ENCODE assay signal across 8 cellular contexts in the genomic region with DNA sequence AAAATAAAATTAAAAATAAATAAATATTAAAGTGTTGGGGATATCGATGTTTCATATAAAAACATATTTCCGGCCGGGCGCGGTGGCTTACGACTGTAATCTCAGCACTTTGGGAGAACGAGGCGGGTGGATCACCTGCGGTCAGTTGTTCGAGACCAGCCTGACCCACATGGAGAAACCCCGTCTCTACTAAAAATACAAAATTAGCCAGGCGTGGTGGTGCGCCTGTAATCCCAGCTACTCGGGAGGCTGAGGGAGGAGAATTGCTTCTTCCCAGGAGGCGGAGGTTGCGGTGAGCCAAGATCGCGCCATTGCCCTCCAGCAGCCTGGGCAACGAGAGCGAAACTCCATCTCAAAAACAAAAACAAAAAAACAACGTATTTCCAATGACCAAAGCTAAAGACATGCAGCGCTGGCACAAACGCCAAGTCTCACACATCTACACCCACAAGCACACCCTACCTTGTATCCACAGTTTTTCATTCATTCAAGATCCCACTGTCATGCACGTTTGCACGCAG. TPM values are rescaled to one million over a fixed set of nuclear protein-coding genes. Genes with fewer than 3 reads are reported as not detected.
DNase-seq lines count a peak whose midpoint lies in the region; ATAC-seq lines count a peak whose summit lies in the region.

No MANE protein-coding gene starts in this region.

- peaks cover 23% of the 10 kb centered on the region for H3K4me1 ChIP-seq in stomach smooth muscle (ENCODE audit: control insufficient read depth, insufficient read depth, low read length)

- peaks cover 3% of the 10 kb centered on the region in 2 donors for H3K9me3 ChIP-seq in stomach smooth muscle (ENCODE audit: control insufficient read depth in 2 of 2, low read length in 2 of 2)

- peak overlapping the region; percentile 97 for H3K4me3 Mint-ChIP-seq in activated naive CD8-positive, alpha-beta T cell treated with anti-CD3 and anti-CD28 coated beads, Interleukin-2, amount 50 U/mL, for 24 hours
- H3K4me3 Mint-ChIP-seq in immature natural killer cell, result peak overlapping the region; percentile 91 to 99 (median 97)

- DNase-seq in NCI-H1092 treated with DMSO at 0.1 percent for 48 hours (lab: John Stamatoyannopoulos, UW), result peak; percentile 44
- DNase-seq in NCI-H1092 (lab: John Stamatoyannopoulos, UW), result no peak
- DNase-seq in activated naive CD8-positive, alpha-beta T cell treated with anti-CD3 and anti-CD28 coated beads, Interleukin-2, amount 50 U/mL, for 24 hours, result no peak
- DNase-seq in immature natural killer cell, result no peak
- DNase-seq in DMS153 treated with DMSO at 0.1 percent for 48 hours (lab: John Stamatoyannopoulos, UW; ENCODE audit: unreplicated experiment), result no peak
- no peak for DNase-seq in NCI-H748 (lab: John Stamatoyannopoulos, UW; ENCODE audit: unreplicated experiment)
- DNase-seq in UCSD-AML1 (lab: John Stamatoyannopoulos, UW; ENCODE audit: unreplicated experiment), result no peak

- H3K36me3 ChIP-seq in stomach smooth muscle (ENCODE audit: control insufficient read depth in 2 of 2, insufficient read depth in 2 of 2, low read length in 2 of 2), result peaks cover 15 to 18% of the 10 kb centered on the region in 2 donors

- H3K36me3 Mint-ChIP-seq in activated naive CD8-positive, alpha-beta T cell treated with anti-CD3 and anti-CD28 coated beads, Interleukin-2, amount 50 U/mL, for 24 hours (ENCODE audit: low read depth), result peaks cover 36% of the 10 kb centered on the region
- peaks cover 16 to 20% (median 20%) of the 10 kb centered on the region in 3 donors for H3K36me3 Mint-ChIP-seq in immature natural killer cell

- H3K4me1 Mint-ChIP-seq in activated naive CD8-positive, alpha-beta T cell treated with anti-CD3 and anti-CD28 coated beads, Interleukin-2, amount 50 U/mL, for 24 hours, result peaks cover 31% of the 10 kb centered on the region
- peaks cover 44 to 52% of the 10 kb centered on the region in 2 donors for H3K4me1 Mint-ChIP-seq in immature natural killer cell

- peak overlapping the region; percentile 82 to 99 for H3K4me3 ChIP-seq in stomach smooth muscle (ENCODE audit: low read length in 2 of 2)

- H3K27ac Mint-ChIP-seq in activated naive CD8-positive, alpha-beta T cell treated with anti-CD3 and anti-CD28 coated beads, Interleukin-2, amount 50 U/mL, for 24 hours, result peak overlapping the region; percentile 94
- H3K27ac Mint-ChIP-seq in immature natural killer cell, result peak overlapping the region; percentile 97 to 99 (median 98)

- peak overlapping the region; percentile 92 for H3K27ac ChIP-seq in stomach smooth muscle (ENCODE audit: low read length)

- H3K27me3 ChIP-seq in stomach smooth muscle (ENCODE audit: control insufficient read depth in 1 of 2, insufficient read depth in 2 of 2, low read length in 2 of 2), result no peaks in the 10 kb centered on the region

- no peak for ATAC-seq in activated naive CD8-positive, alpha-beta T cell treated with anti-CD3 and anti-CD28 coated beads, Interleukin-2, amount 50 U/mL, for 24 hours

- no peaks in the 10 kb centered on the region for H3K27me3 Mint-ChIP-seq in activated naive CD8-positive, alpha-beta T cell treated with anti-CD3 and anti-CD28 coated beads, Interleukin-2, amount 50 U/mL, for 24 hours
- peaks cover 8 to 26% (median 25%) of the 10 kb centered on the region in 3 donors for H3K27me3 Mint-ChIP-seq in immature natural killer cell (ENCODE audit: low read depth in 3 of 3)

- peaks cover 20% of the 10 kb centered on the region for H3K9me3 Mint-ChIP-seq in activated naive CD8-positive, alpha-beta T cell treated with anti-CD3 and anti-CD28 coated beads, Interleukin-2, amount 50 U/mL, for 24 hours
- H3K9me3 Mint-ChIP-seq in immature natural killer cell, result peaks cover 5 to 11% (median 8%) of the 10 kb centered on the region in 6 donors

- H3K9ac ChIP-seq in stomach smooth muscle (ENCODE audit: low read length in 2 of 2), result peak overlapping the region; percentile 73 to 90

RNA-seq across cellular contexts. Expression of gene ZNF569, which starts 0.9 kb away (rescaled TPM):
- 1 to 10 TPM; 4.4 to 8.6 (median 5.0) TPM for polyA plus RNA-seq in immature natural killer cell

RNA-seq across cellular contexts. Expression of gene ZNF570, which starts 2.8 kb away (rescaled TPM):
- 10 to 100 TPM in 1 of 3 donors, 1 to 10 TPM in 2; 3.7 to 10.4 (median 4.1) TPM for polyA plus RNA-seq in immature natural killer cell

RNA-seq across cellular contexts. Expression of gene ZNF793, which starts 40.4 kb away (rescaled TPM):
- polyA plus RNA-seq in immature natural killer cell, result 1 to 10 TPM in 2 of 3 donors, under 1 TPM in 1; 0.13 to 3.0 (median 2.1) TPM
